ENCODE assay signal across 23 cellular contexts in genomic region chr19:31537136-31537535, GRCh38.
"Had no signal": no experiment of that assay in that cellular context is flagged by ENCODE, and none has a peak within 500 bp of the region (broad histone marks: within the 10 kb centered on the region; RNA-seq: fewer than 3 reads in every experiment).

No MANE protein-coding gene starts in this region.

- H3K4me3 Mint-ChIP-seq: IgD-negative memory B cell had no signal

- H3K27ac Mint-ChIP-seq: IgD-negative memory B cell had no signal

- H3K4me3 ChIP-seq: K562, SJSA1, SK-N-MC had no signal

- H3K4me1 Mint-ChIP-seq: IgD-negative memory B cell had no signal

- H3K36me3 Mint-ChIP-seq: IgD-negative memory B cell had no signal

- H3K9me3 ChIP-seq: SJSA1 had no signal

- H3K4me1 ChIP-seq: SJSA1 had no signal

- H3K27ac ChIP-seq: HL-60, KMS-11, SJSA1, SK-N-MC had no signal

- ATAC-seq: K562 had no signal

- H3K36me3 ChIP-seq: SJSA1 had no signal

- DNase-seq: Kasumi-1, MM.1S, NCI-H1092 treated with DMSO at 0.1 percent for 48 hours, NCI-H1436, NCI-H187, NCI-H2029, NCI-H2081 treated with DMSO at 0.1 percent for 48 hours, NCI-H2171, NCI-H226, NCI-H446, NCI-H510A, NCI-H524 treated with DMSO at 0.1 percent for 48 hours, NCI-H69, NCI-H774, Right ventricle myocardium superior, RPMI8226, SIG-M5 had no signal

- H3K27me3 Mint-ChIP-seq: IgD-negative memory B cell had no signal

- H3K27me3 ChIP-seq: SJSA1 had no signal
